ENCODE assay signal across 28 cellular contexts in genomic region chr12:93164103-93164880, GRCh38.
A peak's percentile ranks its signal among the peaks of the same experiment; 100 is the strongest.
DNase-seq lines count a peak whose midpoint lies in the region; ATAC-seq, FAIRE-seq and TF ChIP-seq lines count a peak whose summit lies in the region.
"Had no signal": no experiment of that assay in that cellular context is flagged by ENCODE, and none has a peak within 500 bp of the region (broad histone marks: within the 10 kb centered on the region; RNA-seq: fewer than 3 reads in every experiment).

No MANE protein-coding gene starts in this region.

- FAIRE-seq in colon (lab: Jason Lieb, UNC), result peak; percentile 57
- FAIRE-seq in kidney (lab: Jason Lieb, UNC), result no peak
- FAIRE-seq: islet of Langerhans had no signal

- H3K4me2 ChIP-seq in parathyroid adenoma (ENCODE audit: low read length), result no peak overlapping the region
- H3K4me2 ChIP-seq: KMS-11 had no signal

- TF ChIP-seq CTCF in parathyroid adenoma (IDR thresholded peaks at IDR 0.05), result no peak
- no peak for TF ChIP-seq CTCF in kidney (IDR thresholded peaks at IDR 0.05; ENCODE audit: borderline replicate concordance, extremely low read depth, insufficient read depth)

- H3K36me3 ChIP-seq in parathyroid adenoma (ENCODE audit: control insufficient read depth, insufficient read depth, low read length), result no peaks in the 10 kb centered on the region
- no peaks in the 10 kb centered on the region for H3K36me3 ChIP-seq in kidney (ENCODE audit: control insufficient read depth in 1 of 2, insufficient read depth in 2 of 2, low read length in 2 of 2)
- H3K36me3 ChIP-seq: ascending aorta; BLaER1 treated with 17β-estradiol and CSF1 and Interleukin-3, amounts not matched to agents 10 nM and 100 nM; esophagus muscularis mucosa; gastrocnemius medialis; right lobe of liver had no signal

- H2AFZ ChIP-seq in parathyroid adenoma, result peak overlapping the region; percentile 23

- H3K4me3 ChIP-seq in parathyroid adenoma (ENCODE audit: low read depth, low read length) (no peak overlapping the region), kidney (ENCODE audit: low read length in 2 of 2) (no peak overlapping the region)
- H3K4me3 ChIP-seq: ascending aorta; BLaER1 treated with 17β-estradiol and CSF1 and Interleukin-3, amounts not matched to agents 10 nM and 100 nM; esophagus muscularis mucosa; gastrocnemius medialis; lung; right lobe of liver had no signal

- no peaks in the 10 kb centered on the region for H3K79me2 ChIP-seq in parathyroid adenoma

- no peak for ATAC-seq in GM21447 (IDR thresholded peaks at IDR 0.05; ENCODE audit: unreplicated experiment)
- ATAC-seq: activated naive CD4-positive, alpha-beta T cell treated with anti-CD3 and anti-CD28 coated beads, Interleukin-2, amount 50 U/mL, for 72 hours; gastrocnemius medialis had no signal

- H3K27me3 ChIP-seq in parathyroid adenoma (ENCODE audit: control insufficient read depth, insufficient read depth, low read length), result no peaks in the 10 kb centered on the region
- H3K27me3 ChIP-seq: ascending aorta; BLaER1 treated with 17β-estradiol and CSF1 and Interleukin-3, amounts not matched to agents 10 nM and 100 nM; esophagus muscularis mucosa; gastrocnemius medialis; right lobe of liver had no signal

- no peak overlapping the region for H3K27ac ChIP-seq in parathyroid adenoma
- no peak overlapping the region for H3K27ac ChIP-seq in kidney (ENCODE audit: low read depth in 2 of 2, low read length in 2 of 2)
- H3K27ac ChIP-seq: ascending aorta; BLaER1 treated with 17β-estradiol and CSF1 and Interleukin-3, amounts not matched to agents 10 nM and 100 nM; gastrocnemius medialis; KMS-11; right lobe of liver had no signal

- no peak overlapping the region for H3K9ac ChIP-seq in parathyroid adenoma
- no peak overlapping the region for H3K9ac ChIP-seq in kidney (ENCODE audit: low read length in 2 of 2)
- H3K9ac ChIP-seq: BLaER1 treated with 17β-estradiol and CSF1 and Interleukin-3, amounts not matched to agents 10 nM and 100 nM; KMS-11 had no signal

- no peaks in the 10 kb centered on the region for H3K9me3 ChIP-seq in parathyroid adenoma (ENCODE audit: control insufficient read depth, low read length)
- H3K9me3 ChIP-seq in kidney (ENCODE audit: control insufficient read depth in 1 of 2, low read length in 2 of 2), result no peaks in the 10 kb centered on the region
- H3K9me3 ChIP-seq: ascending aorta, esophagus muscularis mucosa, gastrocnemius medialis, right lobe of liver had no signal

- H3K4me1 ChIP-seq in parathyroid adenoma (no peaks in the 10 kb centered on the region), kidney (ENCODE audit: control insufficient read depth in 1 of 2, insufficient read depth in 1 of 2, low read depth in 1 of 2, low read length in 2 of 2) (no peaks in the 10 kb centered on the region)
- H3K4me1 ChIP-seq: ascending aorta, right lobe of liver had no signal

- DNase-seq in NCI-H2029 treated with DMSO at 0.1 percent for 48 hours (lab: John Stamatoyannopoulos, UW) (peak; percentile 24), NCI-H2029 (lab: John Stamatoyannopoulos, UW) (no peak), HT-29 (ENCODE audit: low spot score) (peak; percentile 82), GM19240 (ENCODE audit: insufficient read length, low spot score) (no peak), kidney (no peak)
- DNase-seq: activated CD4-positive, alpha-beta T cell treated with anti-CD3 and anti-CD28 coated beads, Interleukin-2, amount 10 ng/mL, durations not matched to agents 24 days and 14 days; Calu3; effector CD4-positive, alpha-beta T cell; gastrocnemius medialis; MV-4-11; NCI-H1694; NK-92 treated with Interleukin-12 subunit alpha and Interleukin-12 subunit beta, amount 100 ng/mL, for 24 hours; occipital lobe; right lobe of liver; RPMI8226; stimulated activated CD4-positive, alpha-beta T cell treated with anti-CD3 and anti-CD28 coated beads, Interleukin-15, amount 100 ng/mL, for 24 hours; substantia nigra; T-helper 2 cell had no signal

- intact Hi-C loops in kidney (cut with DNase I), result no loop called here

Comparison
In these comparisons a context has a peak if more than half of its experiments do, and no peak if none do; other contexts are left out.
1. DNase-seq: peak in NCI-H2029 treated with DMSO at 0.1 percent for 48 hours (single experiment) and HT-29 (single experiment); none in NCI-H2029 (single experiment), GM19240 (single experiment) and kidney (single experiment).